ENCODE assay signal across 10 cellular contexts in the genomic region with DNA sequence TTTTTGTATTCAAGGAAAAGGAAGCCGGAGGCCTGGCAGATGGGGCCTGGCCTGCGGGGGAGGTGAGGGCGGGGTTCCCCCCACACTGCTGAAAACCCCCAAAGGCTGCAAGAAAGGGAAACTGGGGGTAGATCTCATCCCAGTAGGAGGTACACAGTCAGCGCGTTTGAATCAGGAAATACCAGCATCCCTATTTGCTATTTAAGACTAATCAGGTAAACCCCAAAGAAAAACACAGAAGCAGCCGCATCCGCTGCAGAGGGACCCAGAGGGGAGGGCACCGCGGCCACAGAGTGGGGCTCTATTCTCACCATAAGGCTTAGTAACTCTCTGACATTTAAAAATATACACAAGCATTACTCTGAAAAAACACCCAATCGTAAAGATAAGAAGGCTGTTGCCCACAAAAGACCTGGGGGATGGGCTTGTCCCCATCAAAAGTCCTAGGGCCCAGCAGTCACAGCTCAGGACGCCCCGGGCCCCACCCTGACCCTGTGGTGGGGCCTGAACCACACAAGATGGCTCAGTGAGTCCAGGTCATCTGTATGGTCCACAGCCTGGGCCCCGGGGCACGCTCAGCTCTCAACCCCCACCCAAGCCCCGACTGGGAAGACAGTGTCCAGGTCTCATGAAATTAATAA. TPM values are rescaled to one million over a fixed set of nuclear protein-coding genes. Genes with fewer than 3 reads are reported as not detected.
A peak's percentile ranks its signal among the peaks of the same experiment; 100 is the strongest.
DNase-seq lines count a peak whose midpoint lies in the region; ATAC-seq and TF ChIP-seq lines count a peak whose summit lies in the region.
"Had no signal": no experiment of that assay in that cellular context is flagged by ENCODE, and none has a peak within 500 bp of the region (broad histone marks: within the 10 kb centered on the region; RNA-seq: fewer than 3 reads in every experiment).

No MANE protein-coding gene starts in this region.

- H3K36me3 Mint-ChIP-seq in activated T-cell treated with anti-CD3 and anti-CD28 coated beads, Interleukin-2, amount 50 U/mL, for 4 hours (ENCODE audit: insufficient read depth): no peaks in the 10 kb centered on the region

- DNase-seq in GM10266 (ENCODE audit: extremely low spot score): peak; percentile 84
- peak; percentile 20 for DNase-seq in activated T-cell treated with anti-CD3 and anti-CD28 coated beads, Interleukin-2, amount 50 U/mL, for 4 hours
- DNase-seq in stimulated activated CD4-positive, alpha-beta T cell treated with anti-CD3 and anti-CD28 coated beads, Interleukin-4, amount 100 ng/mL, for 1 hour: peak; percentile 22
- DNase-seq in amniotic stem cell (lab: John Stamatoyannopoulos, UW): no peak
- DNase-seq in NCI-H82 treated with DMSO at 0.1 percent for 48 hours (lab: John Stamatoyannopoulos, UW; ENCODE audit: unreplicated experiment): no peak
- DNase-seq in H4 (ENCODE audit: low spot score): no peak
- DNase-seq: tibial artery had no signal

- no peak overlapping the region for H3K4me3 Mint-ChIP-seq in activated T-cell treated with anti-CD3 and anti-CD28 coated beads, Interleukin-2, amount 50 U/mL, for 4 hours
- H3K4me3 Mint-ChIP-seq: dendritic cell treated with granulocyte-macrophage colony-stimulating factor and Interleukin-4, amounts not matched to agents 40 ng/mL and 50 ng/mL, for 4 days had no signal

- ATAC-seq in HG02981 (IDR thresholded peaks at IDR 0.05; ENCODE audit: unreplicated experiment): peak; percentile 47
- ATAC-seq in activated T-cell treated with anti-CD3 and anti-CD28 coated beads, Interleukin-2, amount 50 U/mL, for 4 hours: peak; percentile 67 to 70

- peaks cover 13% of the 10 kb centered on the region for H3K4me1 Mint-ChIP-seq in activated T-cell treated with anti-CD3 and anti-CD28 coated beads, Interleukin-2, amount 50 U/mL, for 4 hours (ENCODE audit: low read depth)

- H3K27me3 Mint-ChIP-seq in activated T-cell treated with anti-CD3 and anti-CD28 coated beads, Interleukin-2, amount 50 U/mL, for 4 hours (ENCODE audit: low read depth): peaks cover 8% of the 10 kb centered on the region

- TF ChIP-seq CTCF in GM10266 (IDR thresholded peaks at IDR 0.05; ENCODE audit: control insufficient read depth, insufficient read depth, low read depth, missing control alignments): peak; percentile 2

- H3K9me3 Mint-ChIP-seq in activated T-cell treated with anti-CD3 and anti-CD28 coated beads, Interleukin-2, amount 50 U/mL, for 4 hours: no peaks in the 10 kb centered on the region

RNA-seq across cellular contexts. Expression of a gene that starts 31.2 kb away (rescaled TPM):
- total RNA-seq in activated T-cell treated with anti-CD3 and anti-CD28 coated beads, Interleukin-2, amount 50 U/mL, for 4 hours: not detected
- total RNA-seq in H4 (2014; rRNA removed; shearing (Covaris generic)): 3.4 and 6.6 TPM in 2 replicates
- total RNA-seq: fibroblast of villous mesenchyme had no signal

RNA-seq across cellular contexts. Expression of a gene that starts 57.6 kb away (rescaled TPM):
- total RNA-seq in activated T-cell treated with anti-CD3 and anti-CD28 coated beads, Interleukin-2, amount 50 U/mL, for 4 hours: under 1 TPM; 0.63 to 0.96 (median 0.74) TPM
- total RNA-seq in H4 (2014; rRNA removed; shearing (Covaris generic)): 181 and 233 TPM in 2 replicates

Comparison
In these comparisons a context has a peak if more than half of its experiments do, and no peak if none do; other contexts are left out.
1. DNase-seq: peak in GM10266 (single experiment), activated T-cell treated with anti-CD3 and anti-CD28 coated beads, Interleukin-2, amount 50 U/mL, for 4 hours (single experiment) and stimulated activated CD4-positive, alpha-beta T cell treated with anti-CD3 and anti-CD28 coated beads, Interleukin-4, amount 100 ng/mL, for 1 hour (single experiment); none in amniotic stem cell (single experiment), NCI-H82 treated with DMSO at 0.1 percent for 48 hours (single experiment) and H4 (single experiment).
2. RNA of a gene that starts 57.6 kb away (total RNA-seq): 181 to 233 TPM in H4; 0.63 to 0.96 TPM in activated T-cell treated with anti-CD3 and anti-CD28 coated beads, Interleukin-2, amount 50 U/mL, for 4 hours; every median in the first group is over 10 times any median in the second.